Comparison of ENCODE assay signal across 2 cellular contexts in the genomic region with DNA sequence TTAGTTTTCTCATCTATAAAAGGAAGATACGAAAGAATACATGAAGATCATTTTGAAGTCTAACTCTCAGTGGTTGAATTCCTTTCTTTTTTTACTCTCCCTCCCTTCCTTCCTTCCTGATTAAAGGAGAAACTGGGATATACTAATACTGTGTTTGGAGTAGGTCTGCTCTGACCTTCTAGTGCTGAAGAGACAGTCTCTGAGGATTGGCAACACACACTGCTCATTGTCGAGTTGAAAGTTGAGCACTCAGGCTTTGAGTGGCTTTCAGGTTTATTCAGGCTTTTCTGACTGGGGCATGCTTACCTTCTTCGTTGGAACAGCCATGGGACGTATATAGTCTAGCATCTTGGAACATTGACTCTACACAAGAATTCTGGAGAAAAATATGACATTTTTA.
TF ChIP-seq lines count a peak whose summit lies in the region.

No MANE protein-coding gene starts in this region.

TF ChIP-seq in HepG2, 621 proteins besides CTCF, POLR2A, EP300 and RAD21:
- no peak for TF ChIP-seq U2AF2 (IDR thresholded peaks at IDR 0.05; ENCODE audit: low read depth, low read length)
- TF ChIP-seq SATB2 (CRISPR knock-in tag; IDR thresholded peaks at IDR 0.05) = no peak
- TF ChIP-seq SOX13 (IDR thresholded peaks at IDR 0.05) = no peak
- TF ChIP-seq SOX13 (CRISPR knock-in tag; conservative IDR thresholded peaks at IDR 0.05 in 1 of 2, IDR thresholded peaks at IDR 0.05 in 1 of 2) = no peak
- TF ChIP-seq, protein P1, sequence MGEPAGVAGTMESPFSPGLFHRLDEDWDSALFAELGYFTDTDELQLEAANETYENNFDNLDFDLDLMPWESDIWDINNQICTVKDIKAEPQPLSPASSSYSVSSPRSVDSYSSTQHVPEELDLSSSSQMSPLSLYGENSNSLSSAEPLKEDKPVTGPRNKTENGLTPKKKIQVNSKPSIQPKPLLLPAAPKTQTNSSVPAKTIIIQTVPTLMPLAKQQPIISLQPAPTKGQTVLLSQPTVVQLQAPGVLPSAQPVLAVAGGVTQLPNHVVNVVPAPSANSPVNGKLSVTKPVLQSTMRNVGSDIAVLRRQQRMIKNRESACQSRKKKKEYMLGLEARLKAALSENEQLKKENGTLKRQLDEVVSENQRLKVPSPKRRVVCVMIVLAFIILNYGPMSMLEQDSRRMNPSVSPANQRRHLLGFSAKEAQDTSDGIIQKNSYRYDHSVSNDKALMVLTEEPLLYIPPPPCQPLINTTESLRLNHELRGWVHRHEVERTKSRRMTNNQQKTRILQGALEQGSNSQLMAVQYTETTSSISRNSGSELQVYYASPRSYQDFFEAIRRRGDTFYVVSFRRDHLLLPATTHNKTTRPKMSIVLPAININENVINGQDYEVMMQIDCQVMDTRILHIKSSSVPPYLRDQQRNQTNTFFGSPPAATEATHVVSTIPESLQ (CRISPR knock-in tag; conservative IDR thresholded peaks at IDR 0.05) = no peak
- no peak for TF ChIP-seq NR0B2 (CRISPR knock-in tag; IDR thresholded peaks at IDR 0.05)
- no peak for TF ChIP-seq ATAD3A (CRISPR knock-in tag; IDR thresholded peaks at IDR 0.05)
- TF ChIP-seq ZNF432 (CRISPR knock-in tag; IDR thresholded peaks at IDR 0.05; ENCODE audit: borderline replicate concordance) = no peak
- TF ChIP-seq ZNF572 (CRISPR knock-in tag; IDR thresholded peaks at IDR 0.05) = no peak
- TF ChIP-seq STAT6 (CRISPR knock-in tag; IDR thresholded peaks at IDR 0.05; ENCODE audit: borderline replicate concordance) = no peak
- no peak for TF ChIP-seq MED13 (CRISPR knock-in tag; IDR thresholded peaks at IDR 0.05)
- TF ChIP-seq ZFP36L1 (CRISPR knock-in tag; IDR thresholded peaks at IDR 0.05) = no peak
- no peak for TF ChIP-seq RFXANK (CRISPR knock-in tag; IDR thresholded peaks at IDR 0.05)
- no peak for TF ChIP-seq ZNF263 (CRISPR knock-in tag; IDR thresholded peaks at IDR 0.05)

TF ChIP-seq in K562, 482 proteins besides CTCF, POLR2A, EP300 and RAD21:
- TF ChIP-seq SAFB2 (IDR thresholded peaks at IDR 0.05; ENCODE audit: borderline replicate concordance, low read depth, low read length, severe bottlenecking) (no peak), BDP1 (IDR thresholded peaks at IDR 0.05; ENCODE audit: insufficient read depth, insufficient read length) (no peak), HNRNPUL1 (IDR thresholded peaks at IDR 0.05; ENCODE audit: low read length) (no peak), DDX20 (tag; IDR thresholded peaks at IDR 0.05; ENCODE audit: low read depth) (no peak), BCOR (IDR thresholded peaks at IDR 0.05) (no peak), MAX (CRISPR knock-in tag; IDR thresholded peaks at IDR 0.05) (no peak), ZC3H8 (IDR thresholded peaks at IDR 0.05) (no peak), PPARD (CRISPR knock-in tag; IDR thresholded peaks at IDR 0.05) (no peak), GABPB1 (CRISPR knock-in tag; IDR thresholded peaks at IDR 0.05) (no peak), FOXJ3 (CRISPR knock-in tag; IDR thresholded peaks at IDR 0.05) (no peak), NR3C1 (CRISPR knock-in tag; IDR thresholded peaks at IDR 0.05) (no peak), SMAD2 (IDR thresholded peaks at IDR 0.05; ENCODE audit: low read depth, low read length) (no peak), ARHGAP35 (IDR thresholded peaks at IDR 0.05; ENCODE audit: partially characterized antibody) (no peak), HSF4 (CRISPR knock-in tag; IDR thresholded peaks at IDR 0.05; ENCODE audit: borderline replicate concordance) (no peak), MCM5 (IDR thresholded peaks at IDR 0.05; ENCODE audit: low read depth) (no peak), NR2F6 (CRISPR knock-in tag; IDR thresholded peaks at IDR 0.05) (no peak)
- TF ChIP-seq, protein P2, sequence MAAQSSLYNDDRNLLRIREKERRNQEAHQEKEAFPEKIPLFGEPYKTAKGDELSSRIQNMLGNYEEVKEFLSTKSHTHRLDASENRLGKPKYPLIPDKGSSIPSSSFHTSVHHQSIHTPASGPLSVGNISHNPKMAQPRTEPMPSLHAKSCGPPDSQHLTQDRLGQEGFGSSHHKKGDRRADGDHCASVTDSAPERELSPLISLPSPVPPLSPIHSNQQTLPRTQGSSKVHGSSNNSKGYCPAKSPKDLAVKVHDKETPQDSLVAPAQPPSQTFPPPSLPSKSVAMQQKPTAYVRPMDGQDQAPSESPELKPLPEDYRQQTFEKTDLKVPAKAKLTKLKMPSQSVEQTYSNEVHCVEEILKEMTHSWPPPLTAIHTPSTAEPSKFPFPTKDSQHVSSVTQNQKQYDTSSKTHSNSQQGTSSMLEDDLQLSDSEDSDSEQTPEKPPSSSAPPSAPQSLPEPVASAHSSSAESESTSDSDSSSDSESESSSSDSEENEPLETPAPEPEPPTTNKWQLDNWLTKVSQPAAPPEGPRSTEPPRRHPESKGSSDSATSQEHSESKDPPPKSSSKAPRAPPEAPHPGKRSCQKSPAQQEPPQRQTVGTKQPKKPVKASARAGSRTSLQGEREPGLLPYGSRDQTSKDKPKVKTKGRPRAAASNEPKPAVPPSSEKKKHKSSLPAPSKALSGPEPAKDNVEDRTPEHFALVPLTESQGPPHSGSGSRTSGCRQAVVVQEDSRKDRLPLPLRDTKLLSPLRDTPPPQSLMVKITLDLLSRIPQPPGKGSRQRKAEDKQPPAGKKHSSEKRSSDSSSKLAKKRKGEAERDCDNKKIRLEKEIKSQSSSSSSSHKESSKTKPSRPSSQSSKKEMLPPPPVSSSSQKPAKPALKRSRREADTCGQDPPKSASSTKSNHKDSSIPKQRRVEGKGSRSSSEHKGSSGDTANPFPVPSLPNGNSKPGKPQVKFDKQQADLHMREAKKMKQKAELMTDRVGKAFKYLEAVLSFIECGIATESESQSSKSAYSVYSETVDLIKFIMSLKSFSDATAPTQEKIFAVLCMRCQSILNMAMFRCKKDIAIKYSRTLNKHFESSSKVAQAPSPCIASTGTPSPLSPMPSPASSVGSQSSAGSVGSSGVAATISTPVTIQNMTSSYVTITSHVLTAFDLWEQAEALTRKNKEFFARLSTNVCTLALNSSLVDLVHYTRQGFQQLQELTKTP (IDR thresholded peaks at IDR 0.05; ENCODE audit: low read depth in 1 of 2, partially characterized antibody in 2 of 2) = no peak
